28 cellular contexts compared by ENCODE assay signal in genomic region chr12:111828338-111828979, GRCh38.
"Had no signal": no experiment of that assay in that cellular context is flagged by ENCODE, and none has a peak within 500 bp of the region (broad histone marks: within the 10 kb centered on the region; RNA-seq: fewer than 3 reads in every experiment).

No MANE protein-coding gene starts in this region.

- ATAC-seq: left cardiac atrium; left lung; lower lobe of right lung; naive thymus-derived CD8-positive, alpha-beta T cell; pancreas; right cardiac atrium; stimulated activated effector memory CD8-positive, alpha-beta T cell treated with anti-CD3 and anti-CD28 coated beads, Interleukin-12 subunit alpha, Interleukin-12 subunit beta, amount 100 ng/mL, for 72 hours had no signal

- H3K4me1 ChIP-seq: pancreas, suprapubic skin, tibial artery, vagina had no signal

- H3K27me3 ChIP-seq: left lung, pancreas, sigmoid colon, spleen, suprapubic skin, upper lobe of left lung, vagina had no signal

- H3K27ac ChIP-seq: left lung, lower lobe of right lung, pancreas, prostate gland, sigmoid colon, spleen, suprapubic skin, thoracic aorta, tibial artery, upper lobe of left lung, vagina had no signal

- H3K4me3 ChIP-seq: left lung, lower lobe of right lung, mucosa of descending colon, pancreas, prostate gland, sigmoid colon, spleen, suprapubic skin, thoracic aorta, tibial artery, upper lobe of left lung, vagina had no signal

- H3K36me3 ChIP-seq: left lung, lower lobe of right lung, pancreas, prostate gland, sigmoid colon, spleen, suprapubic skin, thoracic aorta, tibial artery, upper lobe of left lung, vagina had no signal

- FAIRE-seq: keratinocyte, pancreas, small intestine had no signal

- DNase-seq: hippocampal formation; kidney glomerular epithelial cell; left cardiac atrium; lower lobe of right lung; mammary epithelial cell; mesendoderm; midbrain; mucosa of descending colon; naive thymus-derived CD8-positive, alpha-beta T cell; nucleus accumbens; pancreas; posterior cingulate gyrus; retina; right cardiac atrium; sigmoid colon; small intestine; spleen; stimulated activated CD4-positive, alpha-beta T cell treated with anti-CD3 and anti-CD28 coated beads, Interleukin-4, amount 100 ng/mL, for 24 hours; stimulated activated naive CD4-positive, alpha-beta T cell; tibial artery; upper lobe of left lung had no signal

- H3K9me3 ChIP-seq: left lung, lower lobe of right lung, mucosa of descending colon, pancreas, prostate gland, sigmoid colon, spleen, suprapubic skin, thoracic aorta, tibial artery, upper lobe of left lung, vagina had no signal
